ENCODE assay signal across 1 cellular context in genomic region chr7:143492043-143492471, GRCh38.
TF ChIP-seq lines count a peak whose summit lies in the region.

No MANE protein-coding gene starts in this region.

TF ChIP-seq in GM23338, 12 proteins besides CTCF, POLR2A, EP300 and RAD21 (continued from another document):
- TF ChIP-seq CREB1 (CRISPR knock-in tag; IDR thresholded peaks at IDR 0.05; ENCODE audit: low read depth): no peak
